Comparison of ENCODE assay signal across 8 cellular contexts in the genomic region with DNA sequence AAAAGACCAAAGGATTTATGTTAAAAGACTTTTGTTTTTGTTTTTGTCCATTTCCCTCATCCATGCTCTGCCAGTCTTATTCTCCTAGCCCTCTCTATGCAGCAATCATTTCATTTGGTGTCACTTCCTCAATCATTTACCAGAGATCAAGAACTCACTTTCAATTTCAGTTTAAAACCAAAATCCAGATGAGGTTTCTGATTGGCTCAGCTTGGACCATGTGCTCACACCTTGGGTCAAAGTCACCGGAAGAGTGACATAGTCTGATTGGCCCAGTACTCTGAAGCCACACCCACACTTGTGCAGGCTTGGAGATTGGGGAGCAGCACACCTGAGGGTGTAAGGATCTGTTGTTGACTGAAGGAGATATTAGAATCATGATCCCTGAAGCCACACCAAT.
DNase-seq lines count a peak whose midpoint lies in the region; ATAC-seq and TF ChIP-seq lines count a peak whose summit lies in the region.

No MANE protein-coding gene starts in this region.

- H3K9me3 Mint-ChIP-seq in activated naive CD4-positive, alpha-beta T cell treated with anti-CD3 and anti-CD28 coated beads, Interleukin-2, amount 10 ng/mL, durations not matched to agents 7 days and 5 days = no peaks in the 10 kb centered on the region

- TF ChIP-seq EP300 in tibial nerve (IDR thresholded peaks at IDR 0.05) = no peak

- H3K27ac ChIP-seq in tibial nerve = no peak overlapping the region

- H3K4me1 ChIP-seq in tibial nerve = peaks cover 0 to 22% (median 5%) of the 10 kb centered on the region in 4 donors

- no peak overlapping the region for H3K4me3 Mint-ChIP-seq in activated naive CD4-positive, alpha-beta T cell treated with anti-CD3 and anti-CD28 coated beads, Interleukin-2, amount 10 ng/mL, durations not matched to agents 7 days and 5 days

- no peak overlapping the region for H3K4me3 ChIP-seq in tibial nerve

- no peaks in the 10 kb centered on the region for H3K36me3 ChIP-seq in tibial nerve

- peaks cover 16% of the 10 kb centered on the region for H3K4me1 Mint-ChIP-seq in activated naive CD4-positive, alpha-beta T cell treated with anti-CD3 and anti-CD28 coated beads, Interleukin-2, amount 10 ng/mL, durations not matched to agents 7 days and 5 days

- TF ChIP-seq POLR2A in tibial nerve (IDR thresholded peaks at IDR 0.05) = no peak

- H3K27me3 ChIP-seq in tibial nerve = no peaks in the 10 kb centered on the region

- DNase-seq in GDM1 (lab: John Stamatoyannopoulos, UW) = peak; percentile 16
- DNase-seq in activated naive CD4-positive, alpha-beta T cell treated with anti-CD3 and anti-CD28 coated beads, Interleukin-2, amount 10 ng/mL, durations not matched to agents 7 days and 5 days = peak; percentile 56
- DNase-seq in pons (ENCODE audit: low spot score) = peak; percentile 71
- DNase-seq in tibial nerve (ENCODE audit: low spot score in 2 of 2) = no peak
- no peak for DNase-seq in COLO668 (lab: John Stamatoyannopoulos, UW; ENCODE audit: unreplicated experiment)
- no peak for DNase-seq in NCI-H526 (lab: John Stamatoyannopoulos, UW)

- TF ChIP-seq CTCF in tibial nerve (IDR thresholded peaks at IDR 0.05) = no peak

- CTCF ChIA-PET in activated naive CD4-positive, alpha-beta T cell treated with anti-CD3 and anti-CD28 coated beads, Interleukin-2, amount 10 ng/mL, durations not matched to agents 7 days and 5 days (lab: Charles Lee) = interaction anchor here (1.0 kb wide), 1 partner anchor 1580 kb away, joined by 3 read pairs; no protein-coding TSS in a partner anchor

- ATAC-seq in GM19455 (IDR thresholded peaks at IDR 0.05; ENCODE audit: unreplicated experiment) (peak; percentile 85), HG03378 (IDR thresholded peaks at IDR 0.05; ENCODE audit: unreplicated experiment) (peak; percentile 84)

- WGBS in tibial nerve, 2 donors = 61 to 67% methylated on average over 1 of the region's 1 CpG

- peaks cover 9% of the 10 kb centered on the region for H3K27me3 Mint-ChIP-seq in activated naive CD4-positive, alpha-beta T cell treated with anti-CD3 and anti-CD28 coated beads, Interleukin-2, amount 10 ng/mL, durations not matched to agents 7 days and 5 days

- no peak overlapping the region for H3K27ac Mint-ChIP-seq in activated naive CD4-positive, alpha-beta T cell treated with anti-CD3 and anti-CD28 coated beads, Interleukin-2, amount 10 ng/mL, durations not matched to agents 7 days and 5 days

- H3K36me3 Mint-ChIP-seq in activated naive CD4-positive, alpha-beta T cell treated with anti-CD3 and anti-CD28 coated beads, Interleukin-2, amount 10 ng/mL, durations not matched to agents 7 days and 5 days = no peaks in the 10 kb centered on the region

- no peaks in the 10 kb centered on the region for H3K9me3 ChIP-seq in tibial nerve

Comparison
In these comparisons a context has a peak if more than half of its experiments do, and no peak if none do; other contexts are left out.
1. DNase-seq: peak in GDM1 (single experiment), activated naive CD4-positive, alpha-beta T cell treated with anti-CD3 and anti-CD28 coated beads, Interleukin-2, amount 10 ng/mL, durations not matched to agents 7 days and 5 days (single experiment) and pons (single experiment); none in tibial nerve (0 of 2), COLO668 (single experiment) and NCI-H526 (0 of 2).